22 cellular contexts compared by ENCODE assay signal in genomic region chr20:61686081-61686936, GRCh38.
"Had no signal": no experiment of that assay in that cellular context is flagged by ENCODE, and none has a peak within 500 bp of the region (broad histone marks: within the 10 kb centered on the region; RNA-seq: fewer than 3 reads in every experiment).

No MANE protein-coding gene starts in this region.

- H3K9me3 ChIP-seq: esophagus muscularis mucosa, gastroesophageal sphincter, left ventricle myocardium inferior, neutrophil, psoas muscle, sigmoid colon, stomach, thoracic aorta, transverse colon had no signal

- H3K4me1 ChIP-seq: gastroesophageal sphincter, left ventricle myocardium inferior, psoas muscle, stomach, transverse colon had no signal

- DNase-seq: effector memory CD8-positive, alpha-beta T cell; foreskin fibroblast; glutamatergic neuron; islet precursor cell; left ventricle myocardium inferior; mesendoderm; naive B cell; psoas muscle; retina; sigmoid colon; stimulated activated naive CD4-positive, alpha-beta T cell; stomach; substantia nigra; transverse colon had no signal

- ATAC-seq: effector memory CD8-positive, alpha-beta T cell; gastroesophageal sphincter; psoas muscle had no signal

- H3K27ac ChIP-seq: epithelial cell of prostate, esophagus muscularis mucosa, gastroesophageal sphincter, left ventricle myocardium inferior, neutrophil, psoas muscle, sigmoid colon, skin epidermis, stomach, thoracic aorta, transverse colon had no signal

- H3K4me3 ChIP-seq: esophagus muscularis mucosa, gastroesophageal sphincter, left ventricle myocardium inferior, psoas muscle, sigmoid colon, skin epidermis, stomach, thoracic aorta, transverse colon had no signal

- H3K36me3 Mint-ChIP-seq: naive B cell had no signal

- H3K9me3 Mint-ChIP-seq: dendritic cell treated with granulocyte-macrophage colony-stimulating factor and Interleukin-4, amounts not matched to agents 40 ng/mL and 50 ng/mL, for 4 days; effector memory CD8-positive, alpha-beta T cell had no signal

- H3K4me1 Mint-ChIP-seq: naive B cell had no signal

- H3K27me3 ChIP-seq: neutrophil had no signal

- H3K27me3 Mint-ChIP-seq: dendritic cell treated with granulocyte-macrophage colony-stimulating factor and Interleukin-4, amounts not matched to agents 40 ng/mL and 50 ng/mL, for 4 days had no signal

- H3K4me3 Mint-ChIP-seq: dendritic cell treated with granulocyte-macrophage colony-stimulating factor and Interleukin-4, amounts not matched to agents 40 ng/mL and 50 ng/mL, for 4 days; effector memory CD8-positive, alpha-beta T cell; naive B cell; nephron had no signal

- H3K36me3 ChIP-seq: esophagus muscularis mucosa, gastroesophageal sphincter, left ventricle myocardium inferior, neutrophil, sigmoid colon, stomach, thoracic aorta, transverse colon had no signal

- H3K27ac Mint-ChIP-seq: dendritic cell treated with granulocyte-macrophage colony-stimulating factor and Interleukin-4, amounts not matched to agents 40 ng/mL and 50 ng/mL, for 4 days; effector memory CD8-positive, alpha-beta T cell; nephron had no signal
